In genomic region chr20:45985573-45985972, GRCh38 we compare ENCODE assay signal across 20 cellular contexts. TPM values are rescaled to one million over a fixed set of nuclear protein-coding genes. Genes with fewer than 3 reads are reported as not detected.
A peak's percentile ranks its signal among the peaks of the same experiment; 100 is the strongest.
DNase-seq lines count a peak whose midpoint lies in the region; ATAC-seq and TF ChIP-seq lines count a peak whose summit lies in the region.
"Had no signal": no experiment of that assay in that cellular context is flagged by ENCODE, and none has a peak within 500 bp of the region (broad histone marks: within the 10 kb centered on the region; RNA-seq: fewer than 3 reads in every experiment).

No MANE protein-coding gene starts in this region.

- no peaks in the 10 kb centered on the region for H4K20me1 ChIP-seq in GM23338 (replicated peaks; ENCODE audit: insufficient read depth)

- H3K4me3 ChIP-seq in GM23338 (no peak overlapping the region), SJCRH30 (no peak overlapping the region), fibroblast of pulmonary artery (replicated peaks; ENCODE audit: low read depth, low read length) (no peak overlapping the region), ascending aorta (no peak overlapping the region)
- H3K4me3 ChIP-seq: coronary artery, suprapubic skin had no signal

- H3K4me1 Mint-ChIP-seq in GM23338 = peaks cover 10% of the 10 kb centered on the region
- H3K4me1 Mint-ChIP-seq: activated naive CD8-positive, alpha-beta T cell treated with anti-CD3 and anti-CD28 coated beads, Interleukin-2, amount 50 U/mL, for 24 hours had no signal

- H3K27ac ChIP-seq in GM23338 (ENCODE audit: low read depth) (no peak overlapping the region), SJCRH30 (no peak overlapping the region), ascending aorta (no peak overlapping the region)
- H3K27ac ChIP-seq: coronary artery, RWPE1, suprapubic skin had no signal

- DNase-seq in ACHN (peak; percentile 9), GM23338 (ENCODE audit: low spot score) (peak; percentile 21), SJCRH30 (peak; percentile 33 to 51), fibroblast of pulmonary artery (ENCODE audit: low read depth) (peak; percentile 21), NCI-H146 (lab: John Stamatoyannopoulos, UW) (no peak), NCI-H2171 (lab: John Stamatoyannopoulos, UW) (no peak), ascending aorta (ENCODE audit: low spot score in 2 of 2) (no peak)
- DNase-seq: activated CD4-positive, alpha-beta T cell treated with anti-CD3 and anti-CD28 coated beads, Interleukin-2, amount 10 ng/mL, durations not matched to agents 7 days and 5 days; activated naive CD8-positive, alpha-beta T cell treated with anti-CD3 and anti-CD28 coated beads, Interleukin-2, amount 50 U/mL, for 24 hours; activated T-cell treated with anti-CD3 and anti-CD28 coated beads, Interleukin-2, amount 50 U/mL, for 72 hours; BE2C; DMS79 treated with DMSO at 0.1 percent for 48 hours; left cardiac atrium; NCI-H1436; NCI-H510A had no signal

- no peak overlapping the region for H3K27ac Mint-ChIP-seq in GM23338
- H3K27ac Mint-ChIP-seq: activated CD4-positive, alpha-beta T cell treated with anti-CD3 and anti-CD28 coated beads, Interleukin-2, amount 10 ng/mL, durations not matched to agents 7 days and 5 days; activated naive CD8-positive, alpha-beta T cell treated with anti-CD3 and anti-CD28 coated beads, Interleukin-2, amount 50 U/mL, for 24 hours; activated T-cell treated with anti-CD3 and anti-CD28 coated beads, Interleukin-2, amount 50 U/mL, for 72 hours had no signal

- peaks cover 2% of the 10 kb centered on the region for H3K27me3 Mint-ChIP-seq in GM23338 (ENCODE audit: insufficient read depth, low read depth, poor library complexity)

- H2AFZ ChIP-seq in GM23338 = no peak overlapping the region

- ATAC-seq in GM23338 (peak; percentile 16; the same call in 1 of the 3 replicates), HG03432 (IDR thresholded peaks at IDR 0.05; ENCODE audit: unreplicated experiment) (no peak)
- ATAC-seq: activated naive CD8-positive, alpha-beta T cell treated with anti-CD3 and anti-CD28 coated beads, Interleukin-2, amount 50 U/mL, for 24 hours; activated T-cell treated with anti-CD3 and anti-CD28 coated beads, Interleukin-2, amount 50 U/mL, for 72 hours; left cardiac atrium had no signal

- H3K4me3 Mint-ChIP-seq in GM23338 = no peak overlapping the region
- H3K4me3 Mint-ChIP-seq: activated CD4-positive, alpha-beta T cell treated with anti-CD3 and anti-CD28 coated beads, Interleukin-2, amount 10 ng/mL, durations not matched to agents 7 days and 5 days; activated naive CD8-positive, alpha-beta T cell treated with anti-CD3 and anti-CD28 coated beads, Interleukin-2, amount 50 U/mL, for 24 hours; activated T-cell treated with anti-CD3 and anti-CD28 coated beads, Interleukin-2, amount 50 U/mL, for 72 hours had no signal

- H3K9me3 ChIP-seq in SJCRH30 (replicated peaks) (no peaks in the 10 kb centered on the region), ascending aorta (no peaks in the 10 kb centered on the region)
- H3K9me3 ChIP-seq: BE2C, suprapubic skin had no signal

- TF ChIP-seq CTCF in GM23338 (conservative IDR thresholded peaks at IDR 0.05; ENCODE audit: low read depth in 2 of 2) = peak in 1 of 2 experiments; percentile 58; a peak in 3 of 4 replicates
- peak; percentile 14 for TF ChIP-seq CTCF in fibroblast of pulmonary artery (IDR thresholded peaks at IDR 0.05; ENCODE audit: low read length, missing control alignments)
- TF ChIP-seq CTCF in ascending aorta (IDR thresholded peaks at IDR 0.05) = no peak

- H3K79me2 ChIP-seq in GM23338 (replicated peaks; ENCODE audit: insufficient read depth) = no peaks in the 10 kb centered on the region

- no peaks in the 10 kb centered on the region for H3K9me2 ChIP-seq in GM23338 (ENCODE audit: insufficient read depth)

- H3F3A ChIP-seq in GM23338 (replicated peaks; ENCODE audit: low read depth) = no peaks in the 10 kb centered on the region

- H3K36me3 Mint-ChIP-seq in GM23338 (ENCODE audit: low read depth) = no peaks in the 10 kb centered on the region

- H3K27me3 ChIP-seq in GM23338 (ENCODE audit: insufficient read depth) (no peaks in the 10 kb centered on the region), SJCRH30 (peaks cover 9% of the 10 kb centered on the region), ascending aorta (no peaks in the 10 kb centered on the region)
- H3K27me3 ChIP-seq: BE2C had no signal

- H3K4me1 ChIP-seq in GM23338 (ENCODE audit: insufficient read depth) (peaks cover 9% of the 10 kb centered on the region), SJCRH30 (no peaks in the 10 kb centered on the region), ascending aorta (no peaks in the 10 kb centered on the region)
- H3K4me1 ChIP-seq: BE2C, suprapubic skin had no signal

- in situ Hi-C loops in ACHN (cut with HindIII; ENCODE audit: low pct_ligation_motif_present, low pct_unique_long_range_greater_than_20kb, low sequenced_read_pairs) = no loop called here

- H3K9me3 Mint-ChIP-seq in GM23338 = no peaks in the 10 kb centered on the region
- H3K9me3 Mint-ChIP-seq: activated CD4-positive, alpha-beta T cell treated with anti-CD3 and anti-CD28 coated beads, Interleukin-2, amount 10 ng/mL, durations not matched to agents 7 days and 5 days; activated naive CD8-positive, alpha-beta T cell treated with anti-CD3 and anti-CD28 coated beads, Interleukin-2, amount 50 U/mL, for 24 hours; activated T-cell treated with anti-CD3 and anti-CD28 coated beads, Interleukin-2, amount 50 U/mL, for 72 hours had no signal

- intact Hi-C loops in ascending aorta (cut with DNase I) = no loop called here

- H3K36me3 ChIP-seq in GM23338 (ENCODE audit: insufficient read depth) = no peaks in the 10 kb centered on the region
- no peaks in the 10 kb centered on the region for H3K36me3 ChIP-seq in SJCRH30
- no peaks in the 10 kb centered on the region for H3K36me3 ChIP-seq in ascending aorta
- H3K36me3 ChIP-seq: BE2C, suprapubic skin had no signal

- no peak overlapping the region for H3K4me2 ChIP-seq in GM23338

RNA-seq across cellular contexts. Expression of gene ZNF335, which starts 13.6 kb away (rescaled TPM):
- total RNA-seq in GM23338 (2014; rRNA removed; shearing (Covaris generic)) = 18.6 and 24.2 TPM in 2 replicates
- polyA plus RNA-seq in GM23338 (2016; fragmentation: Nextera tagmentation; extraction: Ambion mirVana) = 5.7 and 7.4 TPM in 2 replicates
- total RNA-seq in SJCRH30 (2014; rRNA removed; shearing (Covaris generic)) = 12.5 and 14.2 TPM in 2 replicates
- total RNA-seq in ascending aorta = 27.8 TPM

RNA-seq across cellular contexts. Expression of gene MMP9, which starts 23.1 kb away (rescaled TPM):
- 5.4 and 5.8 TPM in 2 replicates for total RNA-seq in GM23338 (2014; rRNA removed; shearing (Covaris generic))
- polyA plus RNA-seq in GM23338 (2016; fragmentation: Nextera tagmentation; extraction: Ambion mirVana) = 4.1 and 4.3 TPM in 2 replicates
- 0.06 TPM in 1 of 2 replicates, not detected in the other for total RNA-seq in SJCRH30 (2014; rRNA removed; shearing (Covaris generic))
- total RNA-seq in ascending aorta = not detected
- total RNA-seq: activated CD4-positive, alpha-beta T cell treated with anti-CD3 and anti-CD28 coated beads, Interleukin-2, amount 10 ng/mL, durations not matched to agents 7 days and 5 days; progenitor cell of endocrine pancreas had no signal

RNA-seq across cellular contexts. Expression of gene SLC12A5, which starts 43.4 kb away (rescaled TPM):
- 0.35 and 3.5 TPM in 2 replicates for total RNA-seq in GM23338 (2014; rRNA removed; shearing (Covaris generic))
- polyA plus RNA-seq in GM23338 (2016; fragmentation: Nextera tagmentation; extraction: Ambion mirVana) = 8.4 and 9.8 TPM in 2 replicates
- total RNA-seq in SJCRH30 (2014; rRNA removed; shearing (Covaris generic)) = 3.8 and 8.6 TPM in 2 replicates
- total RNA-seq in ascending aorta = not detected

RNA-seq across cellular contexts. Expression of gene PCIF1, which starts 51.1 kb away (rescaled TPM):
- total RNA-seq in GM23338 (2014; rRNA removed; shearing (Covaris generic)) = 26.1 and 27.0 TPM in 2 replicates
- polyA plus RNA-seq in GM23338 (2016; fragmentation: Nextera tagmentation; extraction: Ambion mirVana) = 28.3 and 37.0 TPM in 2 replicates
- total RNA-seq in SJCRH30 (2014; rRNA removed; shearing (Covaris generic)) = 20.6 and 21.7 TPM in 2 replicates
- total RNA-seq in ascending aorta = 45.7 TPM

Comparison
In these comparisons a context has a peak if more than half of its experiments do, and no peak if none do; other contexts are left out.
1. DNase-seq: peak in ACHN (single experiment), GM23338 (single experiment), SJCRH30 (2 of 2) and fibroblast of pulmonary artery (single experiment); none in NCI-H146 (single experiment), NCI-H2171 (single experiment) and ascending aorta (0 of 2).